9 cellular contexts compared by ENCODE assay signal in the genomic region with DNA sequence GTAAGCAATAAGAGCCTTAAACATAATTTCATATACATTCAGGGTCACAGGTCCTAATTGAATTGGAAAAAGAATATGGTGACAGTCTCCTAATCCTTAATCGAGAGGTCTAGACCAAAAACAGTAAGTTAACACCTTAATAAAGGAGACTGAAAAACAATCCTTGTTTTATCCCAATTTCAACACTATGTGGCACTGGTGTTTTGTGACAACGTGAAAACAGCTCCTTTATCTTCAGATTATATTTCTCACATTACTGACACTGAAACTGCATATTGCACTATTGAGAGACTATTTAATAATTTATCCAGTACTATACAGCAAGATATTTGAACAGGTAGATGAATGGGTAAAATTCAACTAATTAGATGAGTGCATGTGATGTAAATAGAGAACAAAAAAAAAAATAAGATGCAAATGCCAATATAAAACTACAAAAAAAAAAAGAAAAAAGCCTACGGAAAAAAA. TPM values are rescaled to one million over a fixed set of nuclear protein-coding genes. Genes with fewer than 3 reads are reported as not detected.
DNase-seq lines count a peak whose midpoint lies in the region; ATAC-seq, FAIRE-seq and TF ChIP-seq lines count a peak whose summit lies in the region.
"Had no signal": no experiment of that assay in that cellular context is flagged by ENCODE, and none has a peak within 500 bp of the region (broad histone marks: within the 10 kb centered on the region; RNA-seq: fewer than 3 reads in every experiment).

No MANE protein-coding gene starts in this region.

- no peak overlapping the region for H3K4me3 Mint-ChIP-seq in activated CD4-positive, alpha-beta T cell treated with anti-CD3 and anti-CD28 coated beads, Interleukin-2, amount 10 ng/mL, durations not matched to agents 24 days and 14 days
- H3K4me3 Mint-ChIP-seq: activated naive CD4-positive, alpha-beta T cell treated with anti-CD3 and anti-CD28 coated beads, Interleukin-2, amount 50 U/mL, for 24 hours had no signal

- H3K4me3 ChIP-seq in bronchial epithelial cell (ENCODE audit: low read depth, low read length) (no peak overlapping the region), lower lobe of right lung (no peak overlapping the region)

- peaks cover 22% of the 10 kb centered on the region for H3K4me1 Mint-ChIP-seq in activated CD4-positive, alpha-beta T cell treated with anti-CD3 and anti-CD28 coated beads, Interleukin-2, amount 10 ng/mL, durations not matched to agents 24 days and 14 days

- no peaks in the 10 kb centered on the region for H3K9me3 ChIP-seq in lower lobe of right lung

- peak; percentile 37 to 62 for ATAC-seq in lower lobe of right lung
- no peak for ATAC-seq in HG03196 (IDR thresholded peaks at IDR 0.05; ENCODE audit: unreplicated experiment)
- no peak for ATAC-seq in GM19023 (IDR thresholded peaks at IDR 0.05; ENCODE audit: unreplicated experiment)

- H3K36me3 Mint-ChIP-seq in activated CD4-positive, alpha-beta T cell treated with anti-CD3 and anti-CD28 coated beads, Interleukin-2, amount 10 ng/mL, durations not matched to agents 24 days and 14 days (ENCODE audit: low read depth) = peaks cover 39% of the 10 kb centered on the region

- H3K27me3 Mint-ChIP-seq in activated CD4-positive, alpha-beta T cell treated with anti-CD3 and anti-CD28 coated beads, Interleukin-2, amount 10 ng/mL, durations not matched to agents 24 days and 14 days = no peaks in the 10 kb centered on the region
- H3K27me3 Mint-ChIP-seq: activated naive CD4-positive, alpha-beta T cell treated with anti-CD3 and anti-CD28 coated beads, Interleukin-2, amount 50 U/mL, for 24 hours had no signal

- H3K9me3 Mint-ChIP-seq in activated CD4-positive, alpha-beta T cell treated with anti-CD3 and anti-CD28 coated beads, Interleukin-2, amount 10 ng/mL, durations not matched to agents 24 days and 14 days = no peaks in the 10 kb centered on the region
- H3K9me3 Mint-ChIP-seq: activated naive CD4-positive, alpha-beta T cell treated with anti-CD3 and anti-CD28 coated beads, Interleukin-2, amount 50 U/mL, for 24 hours had no signal

- peaks cover 13% of the 10 kb centered on the region for H3K4me1 ChIP-seq in lower lobe of right lung

- DNase-seq in activated CD4-positive, alpha-beta T cell treated with anti-CD3 and anti-CD28 coated beads, Interleukin-2, amount 10 ng/mL, durations not matched to agents 24 days and 14 days = peak; percentile 69
- DNase-seq in activated CD4-positive, alpha-beta T cell treated with anti-CD3 and anti-CD28 coated beads, Interleukin-2, amount 50 U/mL, for 1 hour = no peak
- DNase-seq in NCI-H2171 treated with DMSO at 0.1 percent for 48 hours (lab: John Stamatoyannopoulos, UW) (peak; percentile 39), bronchial epithelial cell (ENCODE audit: low read depth) (peak; percentile 59), lower lobe of right lung (no peak), germinal center (ENCODE audit: low spot score) (no peak)

- intact Hi-C loops in activated CD4-positive, alpha-beta T cell treated with anti-CD3 and anti-CD28 coated beads, Interleukin-2, amount 10 ng/mL, durations not matched to agents 24 days and 14 days (cut with micrococcal nuclease) = loop anchor here (1.0 kb wide), 2 partner anchors 35 to 240 kb away; no protein-coding TSS in a partner anchor
- intact Hi-C loops in lower lobe of right lung (cut with DNase I) = no loop called here

- H3K27ac ChIP-seq in lower lobe of right lung = no peak overlapping the region

- H3K36me3 ChIP-seq in bronchial epithelial cell (ENCODE audit: control insufficient read depth, insufficient read depth, low read length) (peaks cover 2% of the 10 kb centered on the region), lower lobe of right lung (peaks cover 41% of the 10 kb centered on the region)

- H3K27ac Mint-ChIP-seq in activated CD4-positive, alpha-beta T cell treated with anti-CD3 and anti-CD28 coated beads, Interleukin-2, amount 10 ng/mL, durations not matched to agents 24 days and 14 days = no peak overlapping the region

- H3K27me3 ChIP-seq in bronchial epithelial cell (ENCODE audit: control insufficient read depth, insufficient read depth, low read length) (no peaks in the 10 kb centered on the region), lower lobe of right lung (ENCODE audit: low read depth) (no peaks in the 10 kb centered on the region)

- no peak for FAIRE-seq in bronchial epithelial cell (lab: Jason Lieb, UNC)

- TF ChIP-seq CTCF in bronchial epithelial cell (IDR thresholded peaks at IDR 0.05; ENCODE audit: insufficient read depth, low read length, severe bottlenecking) (peak; percentile 27), lower lobe of right lung (IDR thresholded peaks at IDR 0.05) (peak; percentile 55)

RNA-seq across cellular contexts. Expression of a gene that starts 34.1 kb away (rescaled TPM):
- total RNA-seq in activated CD4-positive, alpha-beta T cell treated with anti-CD3 and anti-CD28 coated beads, Interleukin-2, amount 10 ng/mL, durations not matched to agents 24 days and 14 days = 37.1 and 47.7 TPM in 2 replicates
- total RNA-seq in bronchial epithelial cell (19.8 and 22.6 TPM in 2 replicates), lower lobe of right lung (59.1 TPM)

Comparison
In these comparisons a context has a peak if more than half of its experiments do, and no peak if none do; other contexts are left out.
1. DNase-seq: peak in activated CD4-positive, alpha-beta T cell treated with anti-CD3 and anti-CD28 coated beads, Interleukin-2, amount 10 ng/mL, durations not matched to agents 24 days and 14 days (single experiment), NCI-H2171 treated with DMSO at 0.1 percent for 48 hours (single experiment) and bronchial epithelial cell (single experiment); none in activated CD4-positive, alpha-beta T cell treated with anti-CD3 and anti-CD28 coated beads, Interleukin-2, amount 50 U/mL, for 1 hour (single experiment), lower lobe of right lung (single experiment) and germinal center (single experiment).
2. ATAC-seq: peak in lower lobe of right lung (2 of 2); none in HG03196 (single experiment) and GM19023 (single experiment).